ENCODE assay signal across 9 cellular contexts in genomic region chr9:116152941-116153764, GRCh38. TPM values are rescaled to one million over a fixed set of nuclear protein-coding genes. Genes with fewer than 3 reads are reported as not detected.
DNase-seq lines count a peak whose midpoint lies in the region; FAIRE-seq and TF ChIP-seq lines count a peak whose summit lies in the region.
"Had no signal": no experiment of that assay in that cellular context is flagged by ENCODE, and none has a peak within 500 bp of the region (broad histone marks: within the 10 kb centered on the region; RNA-seq: fewer than 3 reads in every experiment).

No MANE protein-coding gene starts in this region.

- H3K27ac ChIP-seq in small intestine (ENCODE audit: low read depth in 1 of 2, low read length in 1 of 2), result no peak overlapping the region

- peaks cover 0 to 12% of the 10 kb centered on the region in 2 donors for H3K27me3 ChIP-seq in small intestine (ENCODE audit: control insufficient read depth in 2 of 2, insufficient read depth in 2 of 2, low read length in 2 of 2)

- H3K9me3 Mint-ChIP-seq in neural crest cell, result no peaks in the 10 kb centered on the region

- no peak for TF ChIP-seq CTCF in AG10803 (conservative IDR thresholded peaks at IDR 0.05; ENCODE audit: low read length)
- no peak for TF ChIP-seq CTCF in neural crest cell (conservative IDR thresholded peaks at IDR 0.05)

- H3K27ac Mint-ChIP-seq in neural crest cell (ENCODE audit: unreplicated experiment), result no peak overlapping the region

- H3K27me3 Mint-ChIP-seq in neural crest cell (ENCODE audit: low read depth), result peaks cover 78% of the 10 kb centered on the region

- no peak for FAIRE-seq in small intestine (lab: Jason Lieb, UNC)

- DNase-seq in AG10803 (ENCODE audit: low read depth), result peak; percentile 93
- DNase-seq in NCI-H226, result peak; percentile 79
- DNase-seq in erythroblast (lab: John Stamatoyannopoulos, UW), result peak; percentile 16 to 54
- no peak for DNase-seq in neural crest cell (ENCODE audit: low read depth, low spot score)
- DNase-seq in NCI-H1436 (lab: John Stamatoyannopoulos, UW), result no peak
- no peak for DNase-seq in MV-4-11 (lab: John Stamatoyannopoulos, UW)
- DNase-seq in small intestine, result no peak
- no peak for DNase-seq in stimulated activated CD4-positive, alpha-beta T cell treated with anti-CD3 and anti-CD28 coated beads, Interleukin-2, amount 100 ng/mL, for 24 hours
- DNase-seq: activated CD4-positive, alpha-beta T cell treated with anti-CD3 and anti-CD28 coated beads, Interleukin-2, amount 50 U/mL, for 1 hour had no signal

- no peaks in the 10 kb centered on the region for H3K9me3 ChIP-seq in small intestine (ENCODE audit: control insufficient read depth, low read depth)

- peak overlapping the region; percentile 83 for H3K4me3 Mint-ChIP-seq in neural crest cell

- H3K36me3 Mint-ChIP-seq in neural crest cell (ENCODE audit: low read depth), result no peaks in the 10 kb centered on the region

- peaks cover 41% of the 10 kb centered on the region for H3K4me1 Mint-ChIP-seq in neural crest cell

- H3K4me3 ChIP-seq in AG10803 (ENCODE audit: low read length), result peak overlapping the region; percentile 84
- H3K4me3 ChIP-seq in small intestine (ENCODE audit: low read depth in 1 of 2, low read length in 2 of 2), result no peak overlapping the region

- no peak for TF ChIP-seq POLR2A in erythroblast (IDR thresholded peaks at IDR 0.05; ENCODE audit: low read length)

- H3K4me1 ChIP-seq in small intestine (ENCODE audit: control insufficient read depth in 2 of 2, insufficient read depth in 1 of 2, low read depth in 1 of 2, low read length in 1 of 2), result no peaks in the 10 kb centered on the region

- H3K36me3 ChIP-seq in small intestine (ENCODE audit: control insufficient read depth in 2 of 2, insufficient read depth in 2 of 2, low read length in 2 of 2), result no peaks in the 10 kb centered on the region

- 11 to 20% (median 18%) methylated on average over 9 of the region's 9 CpGs for WGBS in small intestine, 3 donors

RNA-seq across cellular contexts. Expression of gene PAPPA, which starts 0.4 kb away (rescaled TPM):
- 0.66 and 0.72 TPM in 2 replicates for total RNA-seq in neural crest cell
- polyA plus RNA-seq in small intestine, result under 1 TPM in 2 of 3 donors, not detected in 1; 0.27 to 0.88 TPM

Comparison
In these comparisons a context has a peak if more than half of its experiments do, and no peak if none do; other contexts are left out.
1. DNase-seq: peak in AG10803 (single experiment), NCI-H226 (single experiment) and erythroblast (2 of 2); none in neural crest cell (single experiment), NCI-H1436 (single experiment), MV-4-11 (single experiment), small intestine (single experiment) and stimulated activated CD4-positive, alpha-beta T cell treated with anti-CD3 and anti-CD28 coated beads, Interleukin-2, amount 100 ng/mL, for 24 hours (0 of 2).